1 cellular context compared by ENCODE assay signal in genomic region chr5:139745121-139745799, GRCh38.
TF ChIP-seq lines count a peak whose summit lies in the region.

No MANE protein-coding gene starts in this region.

TF ChIP-seq in GM23338, 12 proteins besides CTCF, POLR2A, EP300 and RAD21 (continued from another document):
- no peak for TF ChIP-seq ZNF462 (CRISPR knock-in tag; IDR thresholded peaks at IDR 0.05)
- TF ChIP-seq EZH2phosphoT487 (IDR thresholded peaks at IDR 0.05; ENCODE audit: unreplicated experiment) = no peak
- no peak for TF ChIP-seq EZH2 (IDR thresholded peaks at IDR 0.05; ENCODE audit: low read depth, unreplicated experiment)
- no peak for TF ChIP-seq STAT1 (IDR thresholded peaks at IDR 0.05; ENCODE audit: unreplicated experiment)
- no peak for TF ChIP-seq POLR2AphosphoS5 (IDR thresholded peaks at IDR 0.05; ENCODE audit: low read depth)
- no peak for TF ChIP-seq ETS1 (IDR thresholded peaks at IDR 0.05)
- TF ChIP-seq ZNF331 (CRISPR knock-in tag; IDR thresholded peaks at IDR 0.05; ENCODE audit: low read depth) = no peak
- no peak for TF ChIP-seq CREB1 (CRISPR knock-in tag; IDR thresholded peaks at IDR 0.05; ENCODE audit: low read depth)
